ENCODE assay signal across 1 cellular context in genomic region chr1:157496121-157496526, GRCh38.
TF ChIP-seq lines count a peak whose summit lies in the region.

No MANE protein-coding gene starts in this region.

TF ChIP-seq in H1, 55 proteins besides CTCF, POLR2A, EP300 and RAD21:
- no peak for TF ChIP-seq SRF (IDR thresholded peaks at IDR 0.05; ENCODE audit: low read depth, low read length)
- no peak for TF ChIP-seq MAFK (IDR thresholded peaks at IDR 0.05; ENCODE audit: low read depth, low read length)
- TF ChIP-seq HDAC6 (IDR thresholded peaks at IDR 0.05; ENCODE audit: low read depth, low read length), result no peak
- TF ChIP-seq ASH2L (IDR thresholded peaks at IDR 0.05; ENCODE audit: low read length), result no peak
- TF ChIP-seq GTF2F1 (IDR thresholded peaks at IDR 0.05; ENCODE audit: borderline replicate concordance, low read depth, low read length), result no peak
- TF ChIP-seq KDM5A (IDR thresholded peaks at IDR 0.05; ENCODE audit: low read length), result no peak
- no peak for TF ChIP-seq SIN3A (conservative IDR thresholded peaks at IDR 0.05 in 1 of 2, IDR thresholded peaks at IDR 0.05 in 1 of 2; ENCODE audit: low read depth in 1 of 2, low read length in 2 of 2)
- TF ChIP-seq BCL11A (IDR thresholded peaks at IDR 0.05; ENCODE audit: low read depth in 2 of 2, low read length in 2 of 2), result no peak
- no peak for TF ChIP-seq SAP30 (IDR thresholded peaks at IDR 0.05; ENCODE audit: insufficient read depth, insufficient replicate concordance, low read length)
- TF ChIP-seq CHD1 (IDR thresholded peaks at IDR 0.05; ENCODE audit: low read depth, low read length), result no peak
- no peak for TF ChIP-seq TEAD4 (IDR thresholded peaks at IDR 0.05; ENCODE audit: low read depth, low read length)
- no peak for TF ChIP-seq TAF1 (IDR thresholded peaks at IDR 0.05; ENCODE audit: low read depth, low read length)
- TF ChIP-seq NANOG (IDR thresholded peaks at IDR 0.05; ENCODE audit: insufficient read depth, low read depth, low read length, poor library complexity, severe bottlenecking), result no peak
- no peak for TF ChIP-seq RNF2 (IDR thresholded peaks at IDR 0.05; ENCODE audit: borderline replicate concordance, low read depth, low read length, missing control alignments, poor library complexity, severe bottlenecking)
- no peak for TF ChIP-seq CHD7 (IDR thresholded peaks at IDR 0.05; ENCODE audit: insufficient replicate concordance, low read length)
